7 cellular contexts compared by ENCODE assay signal in genomic region chr3:195933044-195933430, GRCh38. TPM values are rescaled to one million over a fixed set of nuclear protein-coding genes. Genes with fewer than 3 reads are reported as not detected.
DNase-seq lines count a peak whose midpoint lies in the region; TF ChIP-seq lines count a peak whose summit lies in the region.
"Not testable (repeated sequence)": the region's sequence is repeated elsewhere in the genome, so short reads cannot be mapped to it uniquely, and the experiment has no call there.

No MANE protein-coding gene starts in this region.

- not testable (repeated sequence) for H3K9me3 Mint-ChIP-seq in Calu3 (ENCODE audit: low read depth, unreplicated experiment); neural crest cell

- not testable (repeated sequence) for H3K27me3 Mint-ChIP-seq in Calu3 (ENCODE audit: unreplicated experiment); neural crest cell (ENCODE audit: low read depth)

- peaks cover 20% of the 10 kb centered on the region for H3K4me1 Mint-ChIP-seq in Calu3 (ENCODE audit: low read depth, unreplicated experiment)
- peaks cover 16% of the 10 kb centered on the region for H3K4me1 Mint-ChIP-seq in neural crest cell

- CTCF ChIA-PET in Calu3 (lab: Charles Lee) = not testable (repeated sequence)

- not testable (repeated sequence) for H2BK5ac ChIP-seq in mesenchymal stem cell (ENCODE audit: low read depth, low read length, poor library complexity, severe bottlenecking)

- intact Hi-C loops in Calu3 (cut with micrococcal nuclease; ENCODE audit: unreplicated experiment); colonic mucosa (cut with DNase I): not testable (repeated sequence)

- H3K4me3 ChIP-seq in colonic mucosa; mesenchymal stem cell (ENCODE audit: insufficient read depth in 1 of 2, low read depth in 1 of 2, low read length in 2 of 2): not testable (repeated sequence)

- not testable (repeated sequence) for BruUV-seq in Calu3 (replicated peaks; lab: Mats Ljungman, UMichigan)

- H3K14ac ChIP-seq in mesenchymal stem cell (ENCODE audit: low read length in 2 of 2) = not testable (repeated sequence)

- not testable (repeated sequence) for H3K9me3 ChIP-seq in colonic mucosa; mesenchymal stem cell (ENCODE audit: control insufficient read depth, low read length)

- H3K18ac ChIP-seq in mesenchymal stem cell (ENCODE audit: low read depth in 1 of 2, low read length in 2 of 2) = not testable (repeated sequence)

- not testable (repeated sequence) for H2AK5ac ChIP-seq in mesenchymal stem cell (ENCODE audit: low read length, severe bottlenecking)

- not testable (repeated sequence) for H3K4me3 Mint-ChIP-seq in Calu3 (ENCODE audit: low read depth, unreplicated experiment); neural crest cell

- H3K4ac ChIP-seq in mesenchymal stem cell (ENCODE audit: low read depth in 1 of 2, low read length in 2 of 2) = not testable (repeated sequence)

- DNase-seq in Calu3 (peak; percentile 43), colonic mucosa (peak; percentile 53), kidney tubule cell (ENCODE audit: low spot score) (peak; percentile 62), ureter (ENCODE audit: low spot score) (peak; percentile 24)
- DNase-seq in mesenchymal stem cell; neural crest cell (ENCODE audit: low read depth, low spot score): not testable (repeated sequence)
- DNase-seq in stimulated activated CD8-positive, alpha-beta memory T cell treated with anti-CD3 and anti-CD28 coated beads, Interleukin-4, amount 100 ng/mL, for 48 hours = peak; percentile 11

- not testable (repeated sequence) for H4K8ac ChIP-seq in mesenchymal stem cell (ENCODE audit: low read length)

- H3K9ac ChIP-seq in colonic mucosa (ENCODE audit: low read depth in 2 of 2, low read length in 2 of 2) = peak overlapping the region in 1 of 2 donors; percentile 19
- H3K9ac ChIP-seq in mesenchymal stem cell (ENCODE audit: low read length) = not testable (repeated sequence)

- H2BK12ac ChIP-seq in mesenchymal stem cell (ENCODE audit: low read length in 2 of 2) = not testable (repeated sequence)

- H2AFZ ChIP-seq in mesenchymal stem cell (ENCODE audit: low read depth, low read length) = not testable (repeated sequence)

- not testable (repeated sequence) for H3K4me1 ChIP-seq in colonic mucosa; mesenchymal stem cell (ENCODE audit: control insufficient read depth, insufficient read depth, low read depth, low read length)

- WGBS in mesenchymal stem cell = 95% methylated on average over 6 of the region's 6 CpGs

- H3K23ac ChIP-seq in mesenchymal stem cell (ENCODE audit: low read length in 2 of 2) = not testable (repeated sequence)

- H2BK15ac ChIP-seq in mesenchymal stem cell (ENCODE audit: low read depth, poor library complexity, severe bottlenecking) = not testable (repeated sequence)

- not testable (repeated sequence) for H3K27me3 ChIP-seq in colonic mucosa; mesenchymal stem cell (ENCODE audit: control insufficient read depth in 1 of 2, insufficient read depth in 1 of 2, low read length in 2 of 2)

- H3K27ac Mint-ChIP-seq in Calu3 (ENCODE audit: unreplicated experiment) = not testable (repeated sequence)
- peak overlapping the region; percentile 43 for H3K27ac Mint-ChIP-seq in neural crest cell (ENCODE audit: unreplicated experiment)

- H2BK120ac ChIP-seq in mesenchymal stem cell (ENCODE audit: low read depth, low read length) = not testable (repeated sequence)

- TF ChIP-seq CTCF in Calu3 (IDR thresholded peaks at IDR 0.05; ENCODE audit: unreplicated experiment); colonic mucosa (IDR thresholded peaks at IDR 0.05); neural crest cell (conservative IDR thresholded peaks at IDR 0.05): not testable (repeated sequence)

- not testable (repeated sequence) for H3K36me3 Mint-ChIP-seq in Calu3 (ENCODE audit: insufficient read depth, unreplicated experiment)
- peaks cover 13% of the 10 kb centered on the region for H3K36me3 Mint-ChIP-seq in neural crest cell (ENCODE audit: low read depth)

- H3K79me1 ChIP-seq in mesenchymal stem cell (replicated peaks; ENCODE audit: low read length, poor library complexity, severe bottlenecking) = not testable (repeated sequence)

- H3K36me3 ChIP-seq in colonic mucosa; mesenchymal stem cell (ENCODE audit: control insufficient read depth in 1 of 2, insufficient read depth in 2 of 2, low read depth in 1 of 2, low read length in 2 of 2): not testable (repeated sequence)

- not testable (repeated sequence) for H4K91ac ChIP-seq in mesenchymal stem cell (ENCODE audit: low read length)

- H3K4me2 ChIP-seq in mesenchymal stem cell (ENCODE audit: low read length, poor library complexity, severe bottlenecking) = not testable (repeated sequence)

- H3K27ac ChIP-seq in colonic mucosa (peak overlapping the region; percentile 61), mesenchymal stem cell (ENCODE audit: low read length, poor library complexity, severe bottlenecking) (peak overlapping the region; percentile 22)

RNA-seq across cellular contexts. Expression of gene TNK2, which starts 24.7 kb away (rescaled TPM):
- total RNA-seq in Calu3 (2022) = 50.4 and 53.0 TPM in 2 replicates
- total RNA-seq in colonic mucosa = 10 to 100 TPM; 23.8 to 28.5 TPM
- 11.7 TPM for polyA plus RNA-seq in mesenchymal stem cell (2013, experiment 1 of 2)
- polyA plus RNA-seq in mesenchymal stem cell (2013, experiment 2 of 2) = 11.4 TPM
- total RNA-seq in neural crest cell = 46.3 and 54.9 TPM in 2 replicates
- 97.6 TPM for total RNA-seq in ureter
